30 cellular contexts compared by ENCODE assay signal in the genomic region with DNA sequence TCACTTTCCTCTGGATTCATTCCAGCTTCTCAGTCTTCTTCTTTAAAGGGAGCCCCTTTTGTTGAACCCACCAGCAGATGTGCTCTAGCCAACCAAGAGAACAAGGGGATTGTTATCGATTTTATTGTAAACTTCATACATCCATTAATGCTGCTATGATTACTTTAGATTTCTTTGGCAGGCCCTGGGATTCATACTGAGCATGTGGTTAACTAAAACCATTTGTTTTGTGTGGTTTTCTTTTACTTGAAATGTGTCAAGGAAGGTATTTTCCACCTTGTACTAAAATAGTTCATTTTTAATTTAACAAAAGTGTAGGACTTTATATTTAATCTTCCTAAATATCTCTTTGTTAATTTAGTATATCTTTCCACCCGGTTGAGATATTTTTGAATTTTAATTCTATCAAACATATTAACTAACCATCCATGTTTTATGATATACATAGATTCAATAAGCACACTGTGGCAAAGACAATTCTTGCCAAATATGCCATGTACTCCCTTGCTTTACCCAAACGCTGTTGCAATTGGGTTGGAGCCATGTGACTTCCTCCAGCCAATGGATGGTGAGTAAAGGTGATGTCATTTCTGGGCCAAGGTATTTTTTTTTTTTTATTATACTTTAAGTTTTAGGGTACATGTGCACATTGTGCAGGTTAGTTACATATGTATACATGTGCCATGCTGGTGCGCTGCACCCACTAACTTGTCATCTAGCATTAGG.
DNase-seq lines count a peak whose midpoint lies in the region; ATAC-seq, FAIRE-seq and TF ChIP-seq lines count a peak whose summit lies in the region.
"Had no signal": no experiment of that assay in that cellular context is flagged by ENCODE, and none has a peak within 500 bp of the region (broad histone marks: within the 10 kb centered on the region; RNA-seq: fewer than 3 reads in every experiment).

No MANE protein-coding gene starts in this region.

- H3K27ac Mint-ChIP-seq in T-helper 1 cell treated with Interleukin-12 subunit alpha and Interleukin-12 subunit beta and Interleukin-4 antibody, amounts not matched to agents 30 μg/mL and 1 μg/mL, for 36 hours: peak overlapping the region; percentile 67
- peak overlapping the region; percentile 13 for H3K27ac Mint-ChIP-seq in stimulated activated effector memory CD8-positive, alpha-beta T cell treated with anti-CD3 and anti-CD28 coated beads, Interleukin-12 subunit alpha, Interleukin-12 subunit beta, amount 100 ng/mL, for 72 hours

- TF ChIP-seq CTCF in HepG2 (CRISPR knock-in tag; IDR thresholded peaks at IDR 0.05) (no peak), right lobe of liver (IDR thresholded peaks at IDR 0.05) (no peak)

- DNase-seq in T-helper 1 cell (no peak), HepG2 (ENCODE audit: low spot score) (no peak), right lobe of liver (no peak), glomerular visceral epithelial cell (ENCODE audit: extremely low spot score) (no peak)
- peak in 1 of 2 donors; percentile 44 for DNase-seq in stimulated activated effector memory CD8-positive, alpha-beta T cell treated with anti-CD3 and anti-CD28 coated beads, Interleukin-12 subunit alpha, Interleukin-12 subunit beta, amount 100 ng/mL, for 72 hours (ENCODE audit: low spot score in 2 of 2)
- DNase-seq: 8988T; ACHN; BE2C; CD8-positive, alpha-beta memory T cell; DMS 273 treated with DMSO at 0.1 percent for 48 hours; DMS79; EL; GDM1; GOT3; HCEC 1CT; Kasumi-1; NCI-H1105 treated with DMSO at 0.1 percent for 48 hours; NCI-H146; NCI-H1930; NCI-H2107; NCI-H446; NCI-H524 treated with DMSO at 0.1 percent for 48 hours; NCI-H774; PC-3; SJCRH30 had no signal

- no peaks in the 10 kb centered on the region for H3K9me3 Mint-ChIP-seq in T-helper 1 cell treated with Interleukin-12 subunit alpha and Interleukin-12 subunit beta and Interleukin-4 antibody, amounts not matched to agents 30 μg/mL and 1 μg/mL, for 36 hours
- no peaks in the 10 kb centered on the region for H3K9me3 Mint-ChIP-seq in stimulated activated effector memory CD8-positive, alpha-beta T cell treated with anti-CD3 and anti-CD28 coated beads, Interleukin-12 subunit alpha, Interleukin-12 subunit beta, amount 100 ng/mL, for 72 hours

- H3K9me3 ChIP-seq in HepG2 (ENCODE audit: low read length) (no peaks in the 10 kb centered on the region), right lobe of liver (no peaks in the 10 kb centered on the region)
- H3K9me3 ChIP-seq: BE2C, SJCRH30 had no signal

- in situ Hi-C loops in HepG2 (cut with HindIII; ENCODE audit: extremely low pct_ligation_motif_present, low pct_unique_long_range_greater_than_20kb): no loop called here

- H3K4me1 ChIP-seq in HepG2 (ENCODE audit: insufficient read depth, low read length): no peaks in the 10 kb centered on the region
- no peaks in the 10 kb centered on the region for H3K4me1 ChIP-seq in right lobe of liver
- H3K4me1 ChIP-seq: BE2C, SJCRH30 had no signal

- no peak overlapping the region for H3K4me3 Mint-ChIP-seq in T-helper 1 cell treated with Interleukin-12 subunit alpha and Interleukin-12 subunit beta and Interleukin-4 antibody, amounts not matched to agents 30 μg/mL and 1 μg/mL, for 36 hours
- H3K4me3 Mint-ChIP-seq in stimulated activated effector memory CD8-positive, alpha-beta T cell treated with anti-CD3 and anti-CD28 coated beads, Interleukin-12 subunit alpha, Interleukin-12 subunit beta, amount 100 ng/mL, for 72 hours: no peak overlapping the region
- H3K4me3 Mint-ChIP-seq: CD14-positive monocyte; CD8-positive, alpha-beta memory T cell had no signal

- no peaks in the 10 kb centered on the region for H3K27me3 Mint-ChIP-seq in T-helper 1 cell treated with Interleukin-12 subunit alpha and Interleukin-12 subunit beta and Interleukin-4 antibody, amounts not matched to agents 30 μg/mL and 1 μg/mL, for 36 hours (ENCODE audit: low read depth)
- H3K27me3 Mint-ChIP-seq: CD8-positive, alpha-beta memory T cell had no signal

- no peak for TF ChIP-seq POLR2A in HepG2 (IDR thresholded peaks at IDR 0.05; ENCODE audit: insufficient read depth in 1 of 2, low read depth in 2 of 2, low read length in 2 of 2)
- no peak for TF ChIP-seq POLR2A in right lobe of liver (IDR thresholded peaks at IDR 0.05)

- H3K27me3 ChIP-seq in HepG2 (ENCODE audit: control insufficient read depth in 1 of 2, insufficient read depth in 2 of 2, low read length in 2 of 2) (peaks cover 0 to 4% of the 10 kb centered on the region in 2 experiments; a peak in 2 of 5 replicates), right lobe of liver (no peaks in the 10 kb centered on the region)
- H3K27me3 ChIP-seq: BE2C, SJCRH30 had no signal

- H3K4me2 ChIP-seq in HepG2 (ENCODE audit: low read depth, low read length): no peak overlapping the region

- CTCF ChIA-PET in HepG2 (lab: Yijun Ruan, JAX; ENCODE audit: low intra/inter-chr PET ratio, low total read pairs): no interaction called here

- no peak overlapping the region for H2AFZ ChIP-seq in HepG2 (ENCODE audit: low read length)

- TF ChIP-seq RAD21 in HepG2 (CRISPR knock-in tag; IDR thresholded peaks at IDR 0.05): no peak

- 17% methylated on average over 3 of the region's 4 CpGs for WGBS in HepG2 (ENCODE audit: low lambda C conversion rate)
- WGBS in right lobe of liver (ENCODE audit: insufficient coverage, low coverage, low lambda C conversion rate, missing lambda C conversion rate): 61% methylated on average over 3 of the region's 4 CpGs

- no peak overlapping the region for H3K4me3 ChIP-seq in HepG2 (replicated peaks in 1 of 3; ENCODE audit: insufficient read depth in 1 of 3, low read depth in 2 of 3, low read length in 3 of 3)
- no peak overlapping the region for H3K4me3 ChIP-seq in right lobe of liver
- H3K4me3 ChIP-seq: SJCRH30 had no signal

- ATAC-seq in HepG2 (no peak), right lobe of liver (no peak), GM18873 (IDR thresholded peaks at IDR 0.05; ENCODE audit: low FRiP score, unreplicated experiment) (no peak)
- peak; percentile 77 for ATAC-seq in stimulated activated effector memory CD8-positive, alpha-beta T cell treated with anti-CD3 and anti-CD28 coated beads, Interleukin-12 subunit alpha, Interleukin-12 subunit beta, amount 100 ng/mL, for 72 hours
- ATAC-seq: PC-3, Right ventricle myocardium inferior had no signal

- no TSS peak for BruUV-seq in HepG2 (replicated peaks; lab: Mats Ljungman, UMichigan)

- H3K9ac ChIP-seq in HepG2 (ENCODE audit: insufficient read depth, low read depth, low read length): no peak overlapping the region

- intact Hi-C loops in HepG2 (cut with micrococcal nuclease; ENCODE audit: unreplicated experiment) (no loop called here), right lobe of liver (cut with DNase I) (no loop called here)

- no peak for FAIRE-seq in HepG2 (lab: Jason Lieb, UNC)
- FAIRE-seq: GM12891 had no signal

- POLR2A ChIA-PET in HepG2 (lab: Yijun Ruan, JAX): no interaction called here

- H3K27ac ChIP-seq in HepG2 (ENCODE audit: extremely low read length, insufficient read depth, low read length) (no peak overlapping the region), right lobe of liver (no peak overlapping the region)
- H3K27ac ChIP-seq: SJCRH30 had no signal

- TF ChIP-seq EP300 in HepG2 (IDR thresholded peaks at IDR 0.05; ENCODE audit: low read depth in 2 of 2, low read length in 2 of 2): no peak
- TF ChIP-seq EP300 in HepG2 (CRISPR knock-in tag; IDR thresholded peaks at IDR 0.05; ENCODE audit: borderline replicate concordance): no peak

- no peaks in the 10 kb centered on the region for H4K20me1 ChIP-seq in HepG2 (ENCODE audit: insufficient read depth, low read length)

- peaks cover 16% of the 10 kb centered on the region for H3K36me3 Mint-ChIP-seq in T-helper 1 cell treated with Interleukin-12 subunit alpha and Interleukin-12 subunit beta and Interleukin-4 antibody, amounts not matched to agents 30 μg/mL and 1 μg/mL, for 36 hours (ENCODE audit: low read depth)
- peaks cover 34% of the 10 kb centered on the region for H3K36me3 Mint-ChIP-seq in stimulated activated effector memory CD8-positive, alpha-beta T cell treated with anti-CD3 and anti-CD28 coated beads, Interleukin-12 subunit alpha, Interleukin-12 subunit beta, amount 100 ng/mL, for 72 hours
- H3K36me3 Mint-ChIP-seq: CD14-positive monocyte had no signal

- no peaks in the 10 kb centered on the region for H3K36me3 ChIP-seq in HepG2 (replicated peaks in 1 of 2; ENCODE audit: control insufficient read depth in 1 of 2, insufficient read depth in 2 of 2, low read length in 2 of 2)
- no peaks in the 10 kb centered on the region for H3K36me3 ChIP-seq in right lobe of liver
- H3K36me3 ChIP-seq: BE2C, SJCRH30 had no signal

- no peaks in the 10 kb centered on the region for H3K79me2 ChIP-seq in HepG2 (ENCODE audit: insufficient read depth, low read length)

- H3K4me1 Mint-ChIP-seq in T-helper 1 cell treated with Interleukin-12 subunit alpha and Interleukin-12 subunit beta and Interleukin-4 antibody, amounts not matched to agents 30 μg/mL and 1 μg/mL, for 36 hours (ENCODE audit: low read depth): peaks cover 20% of the 10 kb centered on the region
- peaks cover 39% of the 10 kb centered on the region for H3K4me1 Mint-ChIP-seq in stimulated activated effector memory CD8-positive, alpha-beta T cell treated with anti-CD3 and anti-CD28 coated beads, Interleukin-12 subunit alpha, Interleukin-12 subunit beta, amount 100 ng/mL, for 72 hours
- H3K4me1 Mint-ChIP-seq: CD14-positive monocyte had no signal

TF ChIP-seq in HepG2, 621 proteins besides CTCF, POLR2A, EP300 and RAD21:
- TF ChIP-seq PAF1 (CRISPR knock-in tag; IDR thresholded peaks at IDR 0.05): no peak
- TF ChIP-seq ATF7 (IDR thresholded peaks at IDR 0.05): peak; percentile 48
- TF ChIP-seq ATF7 (CRISPR knock-in tag; IDR thresholded peaks at IDR 0.05): no peak
